Comparison of ENCODE assay signal across 1 cellular context in genomic region chr17:866568-867087, GRCh38.
TF ChIP-seq lines count a peak whose summit lies in the region.

No MANE protein-coding gene starts in this region.

TF ChIP-seq in K562, 482 proteins besides CTCF, POLR2A, EP300 and RAD21 (continued from another document):
- TF ChIP-seq MGA (IDR thresholded peaks at IDR 0.05), result no peak
- TF ChIP-seq ZBTB12 (CRISPR knock-in tag; IDR thresholded peaks at IDR 0.05), result no peak
- no peak for TF ChIP-seq ARID1B (IDR thresholded peaks at IDR 0.05)
- TF ChIP-seq ZNF507 (tag; conservative IDR thresholded peaks at IDR 0.05), result no peak
- TF ChIP-seq RUNX1 (IDR thresholded peaks at IDR 0.05; ENCODE audit: low read depth), result no peak
- no peak for TF ChIP-seq FOXP1 (CRISPR knock-in tag; IDR thresholded peaks at IDR 0.05)
- no peak for TF ChIP-seq ZNF395 (CRISPR knock-in tag; IDR thresholded peaks at IDR 0.05)
- TF ChIP-seq CHAMP1 (IDR thresholded peaks at IDR 0.05), result no peak
- TF ChIP-seq RBBP5 (IDR thresholded peaks at IDR 0.05; ENCODE audit: borderline replicate concordance, insufficient read depth, low read length, poor library complexity, severe bottlenecking), result no peak
- no peak for TF ChIP-seq THRB (CRISPR knock-in tag; conservative IDR thresholded peaks at IDR 0.05)
